Comparison of ENCODE assay signal across 10 cellular contexts in the genomic region with DNA sequence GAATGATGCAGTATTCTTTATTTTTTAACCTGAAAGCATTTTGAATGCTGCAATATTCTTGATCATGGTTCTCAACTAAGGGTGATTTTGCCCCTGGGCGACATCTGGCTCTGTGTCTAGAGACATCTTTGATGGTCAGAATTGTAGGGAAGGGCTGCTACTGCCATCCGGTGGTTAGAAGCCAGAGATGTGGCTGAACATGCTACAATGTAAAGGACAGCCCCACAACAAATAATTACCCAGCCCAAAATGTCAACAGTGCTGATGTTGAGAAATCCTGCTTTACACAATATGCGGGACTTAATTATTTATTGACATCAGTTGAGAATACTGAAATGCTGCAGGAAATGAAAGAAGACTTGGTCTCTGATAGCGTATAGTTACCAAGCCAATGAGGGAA. TPM values are rescaled to one million over a fixed set of nuclear protein-coding genes. Genes with fewer than 3 reads are reported as not detected.
A peak's percentile ranks its signal among the peaks of the same experiment; 100 is the strongest.
DNase-seq lines count a peak whose midpoint lies in the region; ATAC-seq, FAIRE-seq and TF ChIP-seq lines count a peak whose summit lies in the region.
"Had no signal": no experiment of that assay in that cellular context is flagged by ENCODE, and none has a peak within 500 bp of the region (broad histone marks: within the 10 kb centered on the region; RNA-seq: fewer than 3 reads in every experiment).

No MANE protein-coding gene starts in this region.

- no peaks in the 10 kb centered on the region for H3K79me2 ChIP-seq in smooth muscle cell (ENCODE audit: low read depth)

- peak; percentile 40 for TF ChIP-seq CTCF in smooth muscle cell (IDR thresholded peaks at IDR 0.05; ENCODE audit: borderline replicate concordance, insufficient read depth, poor library complexity, severe bottlenecking)
- TF ChIP-seq CTCF in kidney (IDR thresholded peaks at IDR 0.05; ENCODE audit: borderline replicate concordance, extremely low read depth, insufficient read depth): no peak

- H3K4me2 ChIP-seq in smooth muscle cell: no peak overlapping the region

- H3K9me3 ChIP-seq in smooth muscle cell (replicated peaks; ENCODE audit: low read depth): no peaks in the 10 kb centered on the region
- H3K9me3 ChIP-seq in kidney (ENCODE audit: control insufficient read depth in 1 of 2, low read length in 2 of 2): peaks cover 0 to 3% of the 10 kb centered on the region in 2 donors

- H2AFZ ChIP-seq in smooth muscle cell (ENCODE audit: low read depth): no peak overlapping the region

- H3K4me3 ChIP-seq in smooth muscle cell: no peak overlapping the region
- H3K4me3 ChIP-seq in kidney (ENCODE audit: low read length in 2 of 2): no peak overlapping the region

- peak; percentile 74 for ATAC-seq in HG02623 (IDR thresholded peaks at IDR 0.05; ENCODE audit: unreplicated experiment)

- intact Hi-C loops in kidney (cut with DNase I): no loop called here

- no peaks in the 10 kb centered on the region for H3F3A ChIP-seq in smooth muscle cell (ENCODE audit: low read depth)

- H3K27me3 ChIP-seq in smooth muscle cell (ENCODE audit: low read depth): peaks cover 3% of the 10 kb centered on the region

- no peaks in the 10 kb centered on the region for H3K36me3 ChIP-seq in smooth muscle cell (ENCODE audit: low read depth)
- no peaks in the 10 kb centered on the region for H3K36me3 ChIP-seq in kidney (ENCODE audit: control insufficient read depth in 1 of 2, insufficient read depth in 2 of 2, low read length in 2 of 2)

- no peaks in the 10 kb centered on the region for H4K20me1 ChIP-seq in smooth muscle cell (ENCODE audit: low read depth)

- H3K4me1 ChIP-seq in smooth muscle cell (ENCODE audit: low read depth): no peaks in the 10 kb centered on the region
- no peaks in the 10 kb centered on the region for H3K4me1 ChIP-seq in kidney (ENCODE audit: control insufficient read depth in 1 of 2, insufficient read depth in 1 of 2, low read depth in 1 of 2, low read length in 2 of 2)

- FAIRE-seq in kidney (lab: Jason Lieb, UNC): no peak

- WGBS in smooth muscle cell (ENCODE audit: low lambda C conversion rate): 40% methylated on average over 4 of the region's 4 CpGs

- H3K9ac ChIP-seq in smooth muscle cell (ENCODE audit: low read depth) (no peak overlapping the region), kidney (ENCODE audit: low read length in 2 of 2) (no peak overlapping the region)

- DNase-seq in NCI-H82 (lab: John Stamatoyannopoulos, UW): peak; percentile 63
- no peak for DNase-seq in NCI-H82 treated with DMSO at 0.1 percent for 48 hours (lab: John Stamatoyannopoulos, UW; ENCODE audit: unreplicated experiment)
- peak; percentile 60 for DNase-seq in NCI-H2227 treated with DMSO at 0.1 percent for 48 hours (lab: John Stamatoyannopoulos, UW)
- peak; percentile 35 for DNase-seq in dermis blood vessel endothelial cell
- no peak for DNase-seq in smooth muscle cell (lab: John Stamatoyannopoulos, UW; ENCODE audit: unreplicated experiment)
- DNase-seq in kidney: no peak
- DNase-seq in NCI-H2029 treated with DMSO at 0.1 percent for 48 hours (lab: John Stamatoyannopoulos, UW): no peak

- H3K27ac ChIP-seq in smooth muscle cell (ENCODE audit: low read depth) (no peak overlapping the region), kidney (ENCODE audit: low read depth in 2 of 2, low read length in 2 of 2) (no peak overlapping the region)

RNA-seq across cellular contexts. Expression of gene SERPINB2, which starts 37.5 kb away (rescaled TPM):
- not detected in 2 replicates for total RNA-seq in dermis blood vessel endothelial cell
- total RNA-seq in smooth muscle cell: 26.8 and 29.8 TPM in 2 replicates
- 8.9 and 15.5 TPM in 2 replicates for polyA plus RNA-seq in smooth muscle cell
- total RNA-seq in kidney: not detected
- not detected for polyA plus RNA-seq in kidney (ENCODE audit: insufficient read depth, low read depth, low replicate concordance)
- total RNA-seq: activated T-cell treated with anti-CD3 and anti-CD28 coated beads, Interleukin-2, amount 50 U/mL, for 72 hours; CD4-positive, CD25-positive, alpha-beta regulatory T cell had no signal
- polyA plus RNA-seq: CD4-positive, CD25-positive, alpha-beta regulatory T cell had no signal

RNA-seq across cellular contexts. Expression of gene SERPINB10, which starts 57.7 kb away (rescaled TPM):
- total RNA-seq in dermis blood vessel endothelial cell: not detected in 2 replicates
- total RNA-seq in smooth muscle cell: 0.31 TPM in 1 of 2 replicates, not detected in the other
- polyA plus RNA-seq in smooth muscle cell: not detected in 2 replicates
- total RNA-seq in kidney: not detected
- polyA plus RNA-seq in kidney (ENCODE audit: insufficient read depth, low read depth, low replicate concordance): not detected
- total RNA-seq: CD4-positive, CD25-positive, alpha-beta regulatory T cell had no signal
- polyA plus RNA-seq: CD4-positive, CD25-positive, alpha-beta regulatory T cell had no signal

Comparison
In these comparisons a context has a peak if more than half of its experiments do, and no peak if none do; other contexts are left out.
1. DNase-seq: peak in NCI-H82 (single experiment), NCI-H2227 treated with DMSO at 0.1 percent for 48 hours (single experiment) and dermis blood vessel endothelial cell (single experiment); none in NCI-H82 treated with DMSO at 0.1 percent for 48 hours (single experiment), smooth muscle cell (single experiment), kidney (single experiment) and NCI-H2029 treated with DMSO at 0.1 percent for 48 hours (single experiment).
2. RNA of gene SERPINB2, which starts 37.5 kb away (total RNA-seq): 26.8 to 29.8 TPM in smooth muscle cell; not detected in dermis blood vessel endothelial cell and not detected in kidney (single experiment); every median in the first group is over 10 times any median in the second.